8 cellular contexts compared by ENCODE assay signal in genomic region chr10:89414879-89415821, GRCh38. TPM values are rescaled to one million over a fixed set of nuclear protein-coding genes. Genes with fewer than 3 reads are reported as not detected.
A peak's percentile ranks its signal among the peaks of the same experiment; 100 is the strongest.
DNase-seq lines count a peak whose midpoint lies in the region; ATAC-seq and TF ChIP-seq lines count a peak whose summit lies in the region.

No MANE protein-coding gene starts in this region.

- POLR2A ChIA-PET in RWPE1 (lab: Yijun Ruan, JAX; ENCODE audit: low non-redundant PET), result interaction anchor here (0.7 to 1.2 kb wide), 3 partner anchors 17 to 196 kb away, joined by 3 read pairs; partner anchors contain the start of gene LIPA

- DNase-seq in AG08395 (ENCODE audit: low spot score), result peak; percentile 61
- peak; percentile 49 for DNase-seq in RWPE1 (ENCODE audit: low spot score)
- peak; percentile 26 to 60 for DNase-seq in activated naive CD4-positive, alpha-beta T cell treated with anti-CD3 and anti-CD28 coated beads, Interleukin-2, amount 50 U/mL, for 72 hours (ENCODE audit: low spot score in 2 of 2)
- peak; percentile 64 for DNase-seq in glutamatergic neuron
- peak in 43 of 56 donors; percentile 41 to 91 (median 68) for DNase-seq in nucleus accumbens (lab: John Stamatoyannopoulos, UW)
- peak; percentile 69 to 83 for DNase-seq in aorta

- H3K9me3 ChIP-seq in aorta (ENCODE audit: control insufficient read depth, low read length), result no peaks in the 10 kb centered on the region

- H3K36me3 ChIP-seq in aorta (ENCODE audit: control insufficient read depth in 1 of 2, insufficient read depth in 2 of 2, low read length in 1 of 2), result no peaks in the 10 kb centered on the region

- peaks cover 11% of the 10 kb centered on the region for H3K27me3 Mint-ChIP-seq in glutamatergic neuron (ENCODE audit: unreplicated experiment)

- TF ChIP-seq CTCF in RWPE1 (conservative IDR thresholded peaks at IDR 0.05; ENCODE audit: low read depth), result no peak
- no peak for TF ChIP-seq CTCF in glutamatergic neuron (IDR thresholded peaks at IDR 0.05; ENCODE audit: partially characterized antibody, unreplicated experiment)

- peaks cover 0 to 4% of the 10 kb centered on the region in 2 donors for H3K4me1 ChIP-seq in aorta (ENCODE audit: control insufficient read depth in 1 of 2, insufficient read depth in 2 of 2, low read length in 2 of 2)

- no peaks in the 10 kb centered on the region for H3K27me3 ChIP-seq in aorta (ENCODE audit: control insufficient read depth in 1 of 2, insufficient read depth in 2 of 2, low read length in 1 of 2)

- CTCF ChIA-PET in RWPE1 (lab: Yijun Ruan, JAX), result interaction anchor here (0.6 to 1.5 kb wide), 4 partner anchors 61 to 480 kb away, joined by 3 to 5 read pairs (median 4); no protein-coding TSS in a partner anchor

- H3K27ac Mint-ChIP-seq in activated naive CD4-positive, alpha-beta T cell treated with anti-CD3 and anti-CD28 coated beads, Interleukin-2, amount 50 U/mL, for 72 hours, result peak overlapping the region; percentile 91 to 97
- H3K27ac Mint-ChIP-seq in glutamatergic neuron (ENCODE audit: unreplicated experiment), result peak overlapping the region; percentile 85

- 1% methylated on average over 58 to 66 of the region's 66 CpGs for WGBS in aorta, 2 donors

- peak overlapping the region; percentile 56 to 70 for H3K4me3 ChIP-seq in aorta (ENCODE audit: low read length in 2 of 2)

- ATAC-seq in GM18858 (IDR thresholded peaks at IDR 0.05; ENCODE audit: unreplicated experiment) (peak; percentile 19), HG03045 (IDR thresholded peaks at IDR 0.05; ENCODE audit: unreplicated experiment) (peak; percentile 40), aorta (ENCODE audit: low FRiP score) (peak; percentile 90)
- ATAC-seq in activated naive CD4-positive, alpha-beta T cell treated with anti-CD3 and anti-CD28 coated beads, Interleukin-2, amount 50 U/mL, for 72 hours, result peak; percentile 52 to 59

- peaks cover 7% of the 10 kb centered on the region in 2 donors for H3K9me3 Mint-ChIP-seq in activated naive CD4-positive, alpha-beta T cell treated with anti-CD3 and anti-CD28 coated beads, Interleukin-2, amount 50 U/mL, for 72 hours
- H3K9me3 Mint-ChIP-seq in glutamatergic neuron (ENCODE audit: unreplicated experiment), result peaks cover 7% of the 10 kb centered on the region

- H3K27ac ChIP-seq in RWPE1 (peak overlapping the region; percentile 88), aorta (ENCODE audit: low read depth in 1 of 2, low read length in 2 of 2) (peak overlapping the region; percentile 20 to 90)

- H3K4me3 Mint-ChIP-seq in glutamatergic neuron (ENCODE audit: unreplicated experiment), result peak overlapping the region; percentile 98

- intact Hi-C loops in aorta (cut with DNase I), result no loop called here

- peaks cover 7% of the 10 kb centered on the region for H3K4me1 Mint-ChIP-seq in glutamatergic neuron (ENCODE audit: low read depth, unreplicated experiment)

- peaks cover 23% of the 10 kb centered on the region in 2 donors for H3K36me3 Mint-ChIP-seq in activated naive CD4-positive, alpha-beta T cell treated with anti-CD3 and anti-CD28 coated beads, Interleukin-2, amount 50 U/mL, for 72 hours
- H3K36me3 Mint-ChIP-seq in glutamatergic neuron (ENCODE audit: unreplicated experiment), result no peaks in the 10 kb centered on the region

RNA-seq across cellular contexts. Expression of gene IFIT5, which starts 0.8 kb away (rescaled TPM):
- 10 to 100 TPM in 1 of 2 donors, 1 to 10 TPM in 1; 3.1 to 10.9 TPM for total RNA-seq in activated naive CD4-positive, alpha-beta T cell treated with anti-CD3 and anti-CD28 coated beads, Interleukin-2, amount 50 U/mL, for 72 hours
- total RNA-seq in glutamatergic neuron (ENCODE audit: unreplicated experiment) (5.1 TPM), aorta (10 to 100 TPM; 18.5 to 19.0 TPM)
- polyA plus RNA-seq in aorta, result 10 to 100 TPM; 13.3 to 14.3 TPM

RNA-seq across cellular contexts. Expression of gene IFIT1, which starts 22.7 kb away (rescaled TPM):
- 1 to 10 TPM; 1.6 to 9.0 TPM for total RNA-seq in activated naive CD4-positive, alpha-beta T cell treated with anti-CD3 and anti-CD28 coated beads, Interleukin-2, amount 50 U/mL, for 72 hours
- total RNA-seq in glutamatergic neuron (ENCODE audit: unreplicated experiment), result not detected
- total RNA-seq in aorta, result 10 to 100 TPM; 13.2 to 17.9 TPM
- 10 to 100 TPM; 13.6 to 17.7 TPM for polyA plus RNA-seq in aorta

RNA-seq across cellular contexts. Expression of gene IFIT1B, which starts 37.3 kb away (rescaled TPM):
- total RNA-seq in activated naive CD4-positive, alpha-beta T cell treated with anti-CD3 and anti-CD28 coated beads, Interleukin-2, amount 50 U/mL, for 72 hours, result not detected
- not detected for total RNA-seq in glutamatergic neuron (ENCODE audit: unreplicated experiment)
- total RNA-seq in aorta, result under 1 TPM; 0.16 to 0.87 TPM
- polyA plus RNA-seq in aorta, result not detected

Comparison
In these comparisons a context has a peak if more than half of its experiments do, and no peak if none do; other contexts are left out.
1. Peak in every context shown above with its lines: DNase-seq, ATAC-seq, H3K4me3 ChIP-seq and H3K27ac ChIP-seq.
2. ATAC-seq: peak in every context shown above with its lines; median percentile 90 in aorta; 56 in activated naive CD4-positive, alpha-beta T cell treated with anti-CD3 and anti-CD28 coated beads, Interleukin-2, amount 50 U/mL, for 72 hours; 40 in HG03045; 19 in GM18858.